In genomic region chr6:81896561-81896960, GRCh38 we compare ENCODE assay signal across 1 cellular context.
TF ChIP-seq lines count a peak whose summit lies in the region.

No MANE protein-coding gene starts in this region.

TF ChIP-seq in GM23338, 12 proteins besides CTCF, POLR2A, EP300 and RAD21 (continued from another document):
- TF ChIP-seq ETS1 (IDR thresholded peaks at IDR 0.05) (no peak), JUNB (IDR thresholded peaks at IDR 0.05; ENCODE audit: unreplicated experiment) (no peak), POLR2AphosphoS5 (IDR thresholded peaks at IDR 0.05; ENCODE audit: low read depth) (no peak), REST (IDR thresholded peaks at IDR 0.05; ENCODE audit: unreplicated experiment) (no peak), EZH2phosphoT487 (IDR thresholded peaks at IDR 0.05; ENCODE audit: unreplicated experiment) (no peak), CREB1 (CRISPR knock-in tag; IDR thresholded peaks at IDR 0.05; ENCODE audit: low read depth) (no peak), ZNF462 (CRISPR knock-in tag; IDR thresholded peaks at IDR 0.05) (no peak), STAT1 (IDR thresholded peaks at IDR 0.05; ENCODE audit: unreplicated experiment) (no peak)
